12 cellular contexts compared by ENCODE assay signal in the genomic region with DNA sequence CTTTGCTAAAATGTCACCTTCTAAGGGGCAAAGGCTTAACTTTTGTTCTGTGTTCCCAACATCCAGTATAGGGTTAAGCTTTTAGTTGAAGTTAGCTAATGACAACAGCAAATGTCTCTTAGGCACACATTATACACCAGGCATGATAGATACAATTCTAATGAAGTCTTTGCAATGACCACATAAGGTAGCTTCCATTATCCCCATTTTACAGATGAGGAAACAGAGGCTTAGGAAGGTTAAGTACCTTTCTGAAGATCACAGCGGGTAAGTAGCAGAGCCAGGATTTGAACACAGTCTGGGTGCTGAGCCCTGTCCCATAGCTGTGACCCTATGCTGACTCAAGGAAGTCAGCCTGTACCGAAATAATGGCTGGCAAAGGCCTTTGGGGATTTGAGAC. TPM values are rescaled to one million over a fixed set of nuclear protein-coding genes. Genes with fewer than 3 reads are reported as not detected.
DNase-seq lines count a peak whose midpoint lies in the region; ATAC-seq, FAIRE-seq and TF ChIP-seq lines count a peak whose summit lies in the region.
"Had no signal": no experiment of that assay in that cellular context is flagged by ENCODE, and none has a peak within 500 bp of the region (broad histone marks: within the 10 kb centered on the region; RNA-seq: fewer than 3 reads in every experiment).

No MANE protein-coding gene starts in this region.

- H3K36me3 Mint-ChIP-seq in Caco-2 (ENCODE audit: insufficient read depth, unreplicated experiment), result peaks cover 84% of the 10 kb centered on the region
- H3K36me3 Mint-ChIP-seq in activated CD4-positive, alpha-beta memory T cell treated with anti-CD3 and anti-CD28 coated beads for 36 hours, result peaks cover 38% of the 10 kb centered on the region

- H4K20me1 ChIP-seq in keratinocyte (ENCODE audit: control insufficient read depth, extremely low read depth, insufficient read depth, low read length), result peaks cover 6% of the 10 kb centered on the region

- no peak for TF ChIP-seq POLR2A in vagina (IDR thresholded peaks at IDR 0.05)

- CTCF ChIA-PET in Caco-2 (lab: Charles Lee), result no interaction called here
- CTCF ChIA-PET in activated CD4-positive, alpha-beta memory T cell treated with anti-CD3 and anti-CD28 coated beads for 36 hours (lab: Charles Lee), result no interaction called here

- H3K27ac Mint-ChIP-seq in Caco-2 (ENCODE audit: unreplicated experiment), result peak overlapping the region; percentile 92
- H3K27ac Mint-ChIP-seq in activated CD4-positive, alpha-beta memory T cell treated with anti-CD3 and anti-CD28 coated beads for 36 hours, result peak overlapping the region; percentile 58

- no peak overlapping the region for H2AFZ ChIP-seq in keratinocyte (ENCODE audit: control insufficient read depth, low read length)

- peaks cover 66% of the 10 kb centered on the region for H3K79me2 ChIP-seq in keratinocyte (ENCODE audit: control insufficient read depth, insufficient read depth, low read length)

- H3K4me3 Mint-ChIP-seq in Caco-2 (ENCODE audit: unreplicated experiment), result peak overlapping the region; percentile 91
- peak overlapping the region; percentile 99 for H3K4me3 Mint-ChIP-seq in activated CD4-positive, alpha-beta memory T cell treated with anti-CD3 and anti-CD28 coated beads for 36 hours

- no peak for FAIRE-seq in keratinocyte (lab: Jason Lieb, UNC)

- intact Hi-C loops in Caco-2 (cut with micrococcal nuclease; ENCODE audit: unreplicated experiment), result no loop called here
- intact Hi-C loops in activated CD4-positive, alpha-beta memory T cell treated with anti-CD3 and anti-CD28 coated beads for 36 hours (cut with micrococcal nuclease), result no loop called here
- intact Hi-C loops in vagina (cut with DNase I), result no loop called here

- H3K27me3 Mint-ChIP-seq in Caco-2 (ENCODE audit: insufficient read depth, unreplicated experiment), result no peaks in the 10 kb centered on the region
- H3K27me3 Mint-ChIP-seq in activated CD4-positive, alpha-beta memory T cell treated with anti-CD3 and anti-CD28 coated beads for 36 hours, result no peaks in the 10 kb centered on the region

- peak overlapping the region; percentile 96; the same call in 1 of the 2 replicates for H3K27ac ChIP-seq in 22Rv1
- H3K27ac ChIP-seq in keratinocyte (ENCODE audit: control insufficient read depth, insufficient read depth, low read length), result no peak overlapping the region
- H3K27ac ChIP-seq in vagina, result no peak overlapping the region

- H3K36me3 ChIP-seq in Caco-2 (ENCODE audit: control insufficient read depth, insufficient read depth, low read length), result peaks cover 4% of the 10 kb centered on the region
- H3K36me3 ChIP-seq in keratinocyte (ENCODE audit: control insufficient read depth in 2 of 2, extremely low read depth in 1 of 2, insufficient read depth in 2 of 2, low read length in 2 of 2), result peaks cover 15 to 27% of the 10 kb centered on the region in 2 experiments
- peaks cover 8 to 47% of the 10 kb centered on the region in 2 donors for H3K36me3 ChIP-seq in vagina

- BruUV-seq in Caco-2 (replicated peaks; lab: Mats Ljungman, UMichigan), result no TSS peak

- TF ChIP-seq CTCF in 22Rv1 (IDR thresholded peaks at IDR 0.05) (no peak), Caco-2 (IDR thresholded peaks at IDR 0.05; ENCODE audit: insufficient read depth in 1 of 2, low read depth in 1 of 2, low read length in 1 of 2, severe bottlenecking in 1 of 2, unreplicated experiment in 1 of 2) (no peak), keratinocyte (optimal IDR thresholded peaks at IDR 0.05 in 1 of 3, IDR thresholded peaks at IDR 0.05 in 1 of 3, conservative IDR thresholded peaks at IDR 0.05 in 1 of 3; ENCODE audit: extremely low read depth in 1 of 3, insufficient read depth in 2 of 3, low read length in 3 of 3) (no peak), vagina (IDR thresholded peaks at IDR 0.05) (no peak)

- no peak overlapping the region for H3K9ac ChIP-seq in keratinocyte (ENCODE audit: control insufficient read depth, extremely low read depth, insufficient read depth, low read length)

- ATAC-seq in GM19324 (IDR thresholded peaks at IDR 0.05; ENCODE audit: low FRiP score, unreplicated experiment), result no peak

- H3K4me2 ChIP-seq in keratinocyte (ENCODE audit: control insufficient read depth, extremely low read depth, insufficient read depth, low read depth, low read length), result peak overlapping the region; percentile 4

- POLR2A ChIA-PET in Caco-2 (lab: Charles Lee), result no interaction called here
- POLR2A ChIA-PET in activated CD4-positive, alpha-beta memory T cell treated with anti-CD3 and anti-CD28 coated beads for 36 hours (lab: Charles Lee), result no interaction called here

- H3K9me1 ChIP-seq in keratinocyte (ENCODE audit: control insufficient read depth, extremely low read depth, insufficient read depth, low read length), result peaks cover 3% of the 10 kb centered on the region

- H3K9me3 ChIP-seq in Caco-2, result no peaks in the 10 kb centered on the region
- H3K9me3 ChIP-seq in keratinocyte (ENCODE audit: control insufficient read depth, low read depth, low read length), result no peaks in the 10 kb centered on the region
- H3K9me3 ChIP-seq in vagina, result no peaks in the 10 kb centered on the region
- H3K9me3 ChIP-seq: spleen had no signal

- no peaks in the 10 kb centered on the region for H3K9me3 Mint-ChIP-seq in Caco-2 (ENCODE audit: unreplicated experiment)
- no peaks in the 10 kb centered on the region for H3K9me3 Mint-ChIP-seq in activated CD4-positive, alpha-beta memory T cell treated with anti-CD3 and anti-CD28 coated beads for 36 hours

- no peak for DNase-seq in Caco-2
- no peak for DNase-seq in activated CD4-positive, alpha-beta memory T cell treated with anti-CD3 and anti-CD28 coated beads for 36 hours
- no peak for DNase-seq in keratinocyte (ENCODE audit: low read depth, low spot score)
- DNase-seq in vagina (ENCODE audit: extremely low spot score in 2 of 2), result no peak
- no peak for DNase-seq in NCI-H510A treated with DMSO at 0.1 percent for 48 hours (lab: John Stamatoyannopoulos, UW)
- no peak for DNase-seq in NCI-H146 treated with DMSO at 0.1 percent for 48 hours (lab: John Stamatoyannopoulos, UW; ENCODE audit: unreplicated experiment)
- DNase-seq: caudate nucleus; NCI-H2081; NK-92 treated with Interleukin-12 subunit alpha and Interleukin-12 subunit beta, amount 100 ng/mL, for 24 hours; spleen had no signal

- H3K4me3 ChIP-seq in Caco-2 (ENCODE audit: low read depth, low read length) (no peak overlapping the region), keratinocyte (ENCODE audit: control insufficient read depth in 2 of 3, extremely low read depth in 1 of 3, insufficient read depth in 2 of 3, low read depth in 1 of 3, low read length in 3 of 3) (no peak overlapping the region), vagina (no peak overlapping the region)

- peaks cover 22% of the 10 kb centered on the region for H3K4me1 Mint-ChIP-seq in Caco-2 (ENCODE audit: low read depth, unreplicated experiment)
- peaks cover 36% of the 10 kb centered on the region for H3K4me1 Mint-ChIP-seq in activated CD4-positive, alpha-beta memory T cell treated with anti-CD3 and anti-CD28 coated beads for 36 hours (ENCODE audit: low read depth)

- dilution Hi-C loops in keratinocyte (cut with MboI; ENCODE audit: extremely low pct_ligation_motif_present, low sequenced_read_pairs), result no loop called here

- H3K27me3 ChIP-seq in Caco-2 (replicated peaks; ENCODE audit: control insufficient read depth, insufficient read depth, low read length) (no peaks in the 10 kb centered on the region), keratinocyte (ENCODE audit: control insufficient read depth, extremely low read depth, insufficient read depth, low read length) (no peaks in the 10 kb centered on the region), vagina (no peaks in the 10 kb centered on the region)
- H3K27me3 ChIP-seq: spleen had no signal

- peaks cover 9% of the 10 kb centered on the region for H3K4me1 ChIP-seq in Caco-2
- peaks cover 24% of the 10 kb centered on the region for H3K4me1 ChIP-seq in keratinocyte (ENCODE audit: control insufficient read depth, extremely low read depth, insufficient read depth, low read length)
- H3K4me1 ChIP-seq in vagina, result peaks cover 45% of the 10 kb centered on the region

RNA-seq across cellular contexts. Expression of a gene that starts 1.9 kb away (rescaled TPM):
- total RNA-seq in Caco-2 (2022) (199 and 220 TPM in 2 replicates), vagina (52.3 TPM)
- total RNA-seq in activated CD4-positive, alpha-beta memory T cell treated with anti-CD3 and anti-CD28 coated beads for 36 hours, result 100 to 1,000 TPM; 143 to 149 TPM
- polyA plus RNA-seq in keratinocyte, result 35.8 to 73.3 TPM (median 70.1 TPM) in 3 replicates
- polyA plus RNA-seq in keratinocyte (2011; ENCODE audit: low read depth), result 436 TPM
- polyA plus RNA-seq in keratinocyte (2011; cell fraction: cytosol; rRNA removed), result 76.1 and 93.5 TPM in 2 replicates
- 48.1 and 52.6 TPM in 2 replicates for polyA plus RNA-seq in keratinocyte (2011; cell fraction: nucleus; rRNA removed)
- polyA plus RNA-seq in keratinocyte (2012; ENCODE audit: low replicate concordance), result 79.0 and 107 TPM in 2 replicates
- polyA minus RNA-seq in keratinocyte, result 8.0 to 37.1 TPM (median 26.1 TPM) in 3 replicates
- polyA minus RNA-seq in keratinocyte (2011; cell fraction: cytosol; rRNA and poly(A)+ RNA removed), result 54.9 TPM
- polyA minus RNA-seq in keratinocyte (2011; cell fraction: nucleus; rRNA and poly(A)+ RNA removed), result 11.1 and 11.4 TPM in 2 replicates

RNA-seq across cellular contexts. Expression of a gene that starts 2.2 kb away (rescaled TPM):
- 180 and 191 TPM in 2 replicates for total RNA-seq in Caco-2 (2022)
- total RNA-seq in activated CD4-positive, alpha-beta memory T cell treated with anti-CD3 and anti-CD28 coated beads for 36 hours, result 100 to 1,000 TPM; 149 to 162 TPM
- 35.6 to 137 TPM (median 99.1 TPM) in 3 replicates for polyA plus RNA-seq in keratinocyte
- 177 TPM for polyA plus RNA-seq in keratinocyte (2011; ENCODE audit: low read depth)
- 91.9 and 165 TPM in 2 replicates for polyA plus RNA-seq in keratinocyte (2011; cell fraction: cytosol; rRNA removed)
- polyA plus RNA-seq in keratinocyte (2011; cell fraction: nucleus; rRNA removed), result 67.6 and 86.7 TPM in 2 replicates
- polyA plus RNA-seq in keratinocyte (2012; ENCODE audit: low replicate concordance), result 85.4 and 236 TPM in 2 replicates
- 9.3 to 41.5 TPM (median 11.3 TPM) in 3 replicates for polyA minus RNA-seq in keratinocyte
- polyA minus RNA-seq in keratinocyte (2011; cell fraction: cytosol; rRNA and poly(A)+ RNA removed), result 23.8 TPM
- 3.6 and 10.3 TPM in 2 replicates for polyA minus RNA-seq in keratinocyte (2011; cell fraction: nucleus; rRNA and poly(A)+ RNA removed)
- total RNA-seq in vagina, result 48.1 TPM

RNA-seq across cellular contexts. Expression of a gene that starts 28.0 kb away (rescaled TPM):
- total RNA-seq in Caco-2 (2022) (59.6 TPM in 2 replicates), vagina (6.1 TPM)
- 1 to 10 TPM; 7.4 TPM for total RNA-seq in activated CD4-positive, alpha-beta memory T cell treated with anti-CD3 and anti-CD28 coated beads for 36 hours
- 2.8 to 3.5 TPM (median 3.3 TPM) in 3 replicates for polyA plus RNA-seq in keratinocyte
- 0.67 TPM for polyA plus RNA-seq in keratinocyte (2011; ENCODE audit: low read depth)
- polyA plus RNA-seq in keratinocyte (2011; cell fraction: cytosol; rRNA removed), result 1.3 and 2.5 TPM in 2 replicates
- 4.1 and 6.8 TPM in 2 replicates for polyA plus RNA-seq in keratinocyte (2011; cell fraction: nucleus; rRNA removed)
- polyA plus RNA-seq in keratinocyte (2012; ENCODE audit: low replicate concordance), result 4.1 and 4.7 TPM in 2 replicates
- polyA minus RNA-seq in keratinocyte, result 2.0 to 3.2 TPM (median 2.2 TPM) in 3 replicates
- 2.1 TPM for polyA minus RNA-seq in keratinocyte (2011; cell fraction: cytosol; rRNA and poly(A)+ RNA removed)
- polyA minus RNA-seq in keratinocyte (2011; cell fraction: nucleus; rRNA and poly(A)+ RNA removed), result 4.5 and 5.0 TPM in 2 replicates

RNA-seq across cellular contexts. Expression of a gene that starts 28.1 kb away (rescaled TPM):
- total RNA-seq in Caco-2 (2022) (133 and 158 TPM in 2 replicates), vagina (23.8 TPM)
- total RNA-seq in activated CD4-positive, alpha-beta memory T cell treated with anti-CD3 and anti-CD28 coated beads for 36 hours, result 10 to 100 TPM; 57.7 to 60.3 TPM
- polyA plus RNA-seq in keratinocyte, result 21.8 to 28.6 TPM (median 25.0 TPM) in 3 replicates
- 16.6 TPM for polyA plus RNA-seq in keratinocyte (2011; ENCODE audit: low read depth)
- 16.2 and 19.3 TPM in 2 replicates for polyA plus RNA-seq in keratinocyte (2011; cell fraction: cytosol; rRNA removed)
- polyA plus RNA-seq in keratinocyte (2011; cell fraction: nucleus; rRNA removed), result 45.4 and 56.4 TPM in 2 replicates
- 20.4 and 21.3 TPM in 2 replicates for polyA plus RNA-seq in keratinocyte (2012; ENCODE audit: low replicate concordance)
- 25.9 to 50.1 TPM (median 26.0 TPM) in 3 replicates for polyA minus RNA-seq in keratinocyte
- 21.5 TPM for polyA minus RNA-seq in keratinocyte (2011; cell fraction: cytosol; rRNA and poly(A)+ RNA removed)
- polyA minus RNA-seq in keratinocyte (2011; cell fraction: nucleus; rRNA and poly(A)+ RNA removed), result 18.2 and 19.1 TPM in 2 replicates

RNA-seq across cellular contexts. Expression of a gene that starts 36.1 kb away (rescaled TPM):
- 128 and 135 TPM in 2 replicates for total RNA-seq in Caco-2 (2022)
- total RNA-seq in activated CD4-positive, alpha-beta memory T cell treated with anti-CD3 and anti-CD28 coated beads for 36 hours, result 100 to 1,000 TPM; 432 to 435 TPM
- 352 to 488 TPM (median 383 TPM) in 3 replicates for polyA plus RNA-seq in keratinocyte
- polyA plus RNA-seq in keratinocyte (2011; ENCODE audit: low read depth), result 103 TPM
- 336 and 813 TPM in 2 replicates for polyA plus RNA-seq in keratinocyte (2011; cell fraction: cytosol; rRNA removed)
- 214 and 228 TPM in 2 replicates for polyA plus RNA-seq in keratinocyte (2011; cell fraction: nucleus; rRNA removed)
- polyA plus RNA-seq in keratinocyte (2012; ENCODE audit: low replicate concordance), result 163 and 581 TPM in 2 replicates
- 171 to 286 TPM (median 176 TPM) in 3 replicates for polyA minus RNA-seq in keratinocyte
- polyA minus RNA-seq in keratinocyte (2011; cell fraction: cytosol; rRNA and poly(A)+ RNA removed), result 596 TPM
- 115 and 120 TPM in 2 replicates for polyA minus RNA-seq in keratinocyte (2011; cell fraction: nucleus; rRNA and poly(A)+ RNA removed)
- total RNA-seq in vagina, result 114 TPM
